Comparison of ENCODE assay signal across 8 cellular contexts in the genomic region with DNA sequence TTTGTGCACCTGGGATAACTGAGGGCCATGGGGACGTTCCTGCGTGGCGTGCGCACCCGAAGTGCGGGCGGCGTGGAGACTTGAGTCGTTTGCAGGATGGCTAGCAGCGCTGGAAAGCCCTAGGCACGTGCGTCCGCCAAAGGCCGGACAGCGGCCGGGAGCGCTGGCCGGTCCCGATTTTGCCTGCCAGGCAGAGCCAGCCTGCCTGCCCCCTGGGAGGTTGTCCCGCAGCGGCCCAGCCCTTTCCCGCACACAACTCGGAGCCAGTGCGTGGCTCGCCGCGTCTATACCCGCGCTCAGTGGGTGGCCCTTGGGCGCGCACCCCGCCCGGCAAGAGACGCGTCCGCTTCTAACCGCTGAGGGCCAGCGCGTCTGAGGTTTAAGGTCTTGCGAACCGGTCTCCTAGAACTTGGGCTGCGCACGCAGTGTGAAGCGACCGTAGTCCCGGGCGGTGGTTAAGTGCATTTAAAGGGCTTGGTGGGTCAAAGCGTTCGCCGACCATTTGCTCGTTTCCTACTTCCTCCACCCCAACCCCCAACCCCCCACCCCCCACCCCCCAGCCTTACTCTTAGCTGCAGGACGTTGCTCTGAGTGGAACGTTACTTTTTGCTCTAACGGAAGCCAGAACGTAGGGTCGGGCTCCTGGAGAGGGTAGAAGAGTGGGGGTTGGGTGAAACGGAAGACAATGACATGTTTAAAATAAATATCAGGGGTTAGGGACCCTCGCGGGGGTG. TPM values are rescaled to one million over a fixed set of nuclear protein-coding genes. Genes with fewer than 3 reads are reported as not detected.
DNase-seq lines count a peak whose midpoint lies in the region; ATAC-seq, FAIRE-seq and TF ChIP-seq lines count a peak whose summit lies in the region.

No MANE protein-coding gene starts in this region.

- TF ChIP-seq CTCF in AG10803 (conservative IDR thresholded peaks at IDR 0.05; ENCODE audit: low read length) = no peak
- TF ChIP-seq CTCF in fibroblast of mammary gland (conservative IDR thresholded peaks at IDR 0.05; ENCODE audit: control insufficient read depth, insufficient read depth, low read depth, low read length) = no peak
- TF ChIP-seq CTCF in neural crest cell (conservative IDR thresholded peaks at IDR 0.05) = no peak

- H3K27me3 Mint-ChIP-seq in activated CD8-positive, alpha-beta T cell treated with anti-CD3 and anti-CD28 coated beads, Interleukin-2, amount 10 ng/mL, durations not matched to agents 7 days and 5 days (ENCODE audit: low read depth) = peaks cover 14% of the 10 kb centered on the region
- H3K27me3 Mint-ChIP-seq in neural crest cell (ENCODE audit: low read depth) = peaks cover 2% of the 10 kb centered on the region

- no peaks in the 10 kb centered on the region for H3K9me3 Mint-ChIP-seq in activated CD8-positive, alpha-beta T cell treated with anti-CD3 and anti-CD28 coated beads, Interleukin-2, amount 10 ng/mL, durations not matched to agents 7 days and 5 days (ENCODE audit: insufficient read depth)
- H3K9me3 Mint-ChIP-seq in neural crest cell = peaks cover 7% of the 10 kb centered on the region

- peak overlapping the region; percentile 97 for H3K27ac Mint-ChIP-seq in activated CD8-positive, alpha-beta T cell treated with anti-CD3 and anti-CD28 coated beads, Interleukin-2, amount 10 ng/mL, durations not matched to agents 7 days and 5 days
- peak overlapping the region; percentile 93 for H3K27ac Mint-ChIP-seq in neural crest cell (ENCODE audit: unreplicated experiment)

- FAIRE-seq in urothelium cell line (lab: Jason Lieb, UNC) = no peak

- peaks cover 54% of the 10 kb centered on the region for H3K4me1 Mint-ChIP-seq in activated CD8-positive, alpha-beta T cell treated with anti-CD3 and anti-CD28 coated beads, Interleukin-2, amount 10 ng/mL, durations not matched to agents 7 days and 5 days (ENCODE audit: low read depth)
- H3K4me1 Mint-ChIP-seq in neural crest cell = peaks cover 56% of the 10 kb centered on the region

- peak; percentile 47 for DNase-seq in AG10803 (ENCODE audit: low read depth)
- peak; percentile 75 for DNase-seq in NCI-H2227 (lab: John Stamatoyannopoulos, UW; ENCODE audit: unreplicated experiment)
- peak; percentile 68 for DNase-seq in activated CD8-positive, alpha-beta T cell treated with anti-CD3 and anti-CD28 coated beads, Interleukin-2, amount 10 ng/mL, durations not matched to agents 7 days and 5 days
- peak; percentile 58 for DNase-seq in fibroblast of mammary gland (ENCODE audit: low read depth)
- peak; percentile 52 for DNase-seq in neural crest cell (ENCODE audit: low read depth, low spot score)
- no peak for DNase-seq in urothelium cell line (ENCODE audit: low spot score)

- ATAC-seq in GM18511 (IDR thresholded peaks at IDR 0.05; ENCODE audit: unreplicated experiment) = peak; percentile 44
- ATAC-seq in HG02973 (IDR thresholded peaks at IDR 0.05; ENCODE audit: unreplicated experiment) = peak; percentile 32
- peak; percentile 61 for ATAC-seq in activated CD8-positive, alpha-beta T cell treated with anti-CD3 and anti-CD28 coated beads, Interleukin-2, amount 10 ng/mL, durations not matched to agents 7 days and 5 days

- CTCF ChIA-PET in activated CD8-positive, alpha-beta T cell treated with anti-CD3 and anti-CD28 coated beads, Interleukin-2, amount 10 ng/mL, durations not matched to agents 7 days and 5 days (lab: Charles Lee) = interaction anchor here (1.2 kb wide), 1 partner anchor 145 kb away, joined by 5 read pairs; no protein-coding TSS in a partner anchor

- H3K4me3 Mint-ChIP-seq in activated CD8-positive, alpha-beta T cell treated with anti-CD3 and anti-CD28 coated beads, Interleukin-2, amount 10 ng/mL, durations not matched to agents 7 days and 5 days = peak overlapping the region; percentile 88
- peak overlapping the region; percentile 97 for H3K4me3 Mint-ChIP-seq in neural crest cell

- H3K36me3 Mint-ChIP-seq in activated CD8-positive, alpha-beta T cell treated with anti-CD3 and anti-CD28 coated beads, Interleukin-2, amount 10 ng/mL, durations not matched to agents 7 days and 5 days (ENCODE audit: low read depth) = peaks cover 40% of the 10 kb centered on the region
- peaks cover 6% of the 10 kb centered on the region for H3K36me3 Mint-ChIP-seq in neural crest cell (ENCODE audit: low read depth)

- H3K4me3 ChIP-seq in AG10803 (ENCODE audit: low read length) = peak overlapping the region; percentile 78
- peak overlapping the region; percentile 78 for H3K4me3 ChIP-seq in fibroblast of mammary gland (ENCODE audit: control insufficient read depth, low read depth, low read length)

- POLR2A ChIA-PET in activated CD8-positive, alpha-beta T cell treated with anti-CD3 and anti-CD28 coated beads, Interleukin-2, amount 10 ng/mL, durations not matched to agents 7 days and 5 days (lab: Charles Lee) = interaction anchor here (1.0 to 1.6 kb wide), 3 partner anchors 9 to 136 kb away, joined by 3 to 5 read pairs (median 3); no protein-coding TSS in a partner anchor

RNA-seq across cellular contexts. Expression of gene CDCA7, which starts 0.6 kb away (rescaled TPM):
- 100 to 1,000 TPM; 115 to 119 TPM for total RNA-seq in activated CD8-positive, alpha-beta T cell treated with anti-CD3 and anti-CD28 coated beads, Interleukin-2, amount 10 ng/mL, durations not matched to agents 7 days and 5 days
- 82.5 and 88.8 TPM in 2 replicates for total RNA-seq in neural crest cell
